In genomic region chr14:47988175-47988574, GRCh38 we compare ENCODE assay signal across 28 cellular contexts.
"Had no signal": no experiment of that assay in that cellular context is flagged by ENCODE, and none has a peak within 500 bp of the region (broad histone marks: within the 10 kb centered on the region; RNA-seq: fewer than 3 reads in every experiment).

No MANE protein-coding gene starts in this region.

- H3K4me3 ChIP-seq: adrenal gland, body of pancreas, breast epithelium had no signal

- ATAC-seq: activated CD8-positive, alpha-beta T cell treated with anti-CD3 and anti-CD28 coated beads for 36 hours; activated naive CD4-positive, alpha-beta T cell treated with anti-CD3 and anti-CD28 coated beads, Interleukin-2, amount 50 U/mL, for 72 hours; body of pancreas had no signal

- H3K9me3 ChIP-seq: adrenal gland, body of pancreas, breast epithelium had no signal

- H3K36me3 ChIP-seq: adrenal gland, brain microvascular endothelial cell, breast epithelium had no signal

- DNase-seq: activated B cell treated with CpG ODN at 0.5 μM for 24 hours; activated CD4-positive, alpha-beta memory T cell treated with anti-CD3 and anti-CD28 coated beads for 36 hours; activated CD4-positive, alpha-beta T cell treated with anti-CD3 and anti-CD28 coated beads for 4 hours; activated CD4-positive, alpha-beta T cell treated with anti-CD3 and anti-CD28 coated beads, Interleukin-2, amount 10 ng/mL, durations not matched to agents 24 days and 14 days; activated CD4-positive, alpha-beta T cell treated with anti-CD3 and anti-CD28 coated beads, Interleukin-2, amount 50 U/mL, for 1 hour; activated CD4-positive, alpha-beta T cell treated with anti-CD3 and anti-CD28 coated beads, Interleukin-2, amount 50 U/mL, for 4 hours; activated CD4-positive, CD25-positive, alpha-beta regulatory T cell treated with anti-CD3 and anti-CD28 coated beads, Interleukin-2, amount 50 U/mL, for 72 hours; activated CD8-positive, alpha-beta memory T cell treated with anti-CD3 and anti-CD28 coated beads, Interleukin-2, amount 50 U/mL, for 48 hours; activated CD8-positive, alpha-beta T cell treated with anti-CD3 and anti-CD28 coated beads for 36 hours; activated effector memory CD4-positive, alpha-beta T cell treated with Interleukin-2 at 50 U/mL for 16 hours; activated gamma-delta T cell; activated naive CD4-positive, alpha-beta T cell; activated naive CD4-positive, alpha-beta T cell treated with anti-CD3 and anti-CD28 coated beads for 36 hours; activated naive CD4-positive, alpha-beta T cell treated with anti-CD3 and anti-CD28 coated beads, Interleukin-2, amount 50 U/mL, for 16 hours; activated naive CD8-positive, alpha-beta T cell treated with anti-CD3 and anti-CD28 coated beads for 36 hours; activated T-cell treated with anti-CD3 and anti-CD28 coated beads, Interleukin-2, amount 50 U/mL, for 24 hours; activated T-cell treated with anti-CD3 and anti-CD28 coated beads, Interleukin-2, amount 50 U/mL, for 48 hours; adrenal gland; amniotic stem cell; aorta; body of pancreas; brain microvascular endothelial cell; central memory CD4-positive, alpha-beta T cell; T-helper 2 cell; T-helper 9 cell had no signal

- H3K27me3 ChIP-seq: adrenal gland, body of pancreas, brain microvascular endothelial cell, breast epithelium had no signal

- H3K27ac ChIP-seq: adrenal gland, body of pancreas, brain microvascular endothelial cell, breast epithelium, VCaP had no signal
